ENCODE assay signal across 11 cellular contexts in genomic region chr19:589693-590395, GRCh38. TPM values are rescaled to one million over a fixed set of nuclear protein-coding genes. Genes with fewer than 3 reads are reported as not detected.
A peak's percentile ranks its signal among the peaks of the same experiment; 100 is the strongest.
DNase-seq lines count a peak whose midpoint lies in the region; ATAC-seq and TF ChIP-seq lines count a peak whose summit lies in the region.
"Had no signal": no experiment of that assay in that cellular context is flagged by ENCODE, and none has a peak within 500 bp of the region (broad histone marks: within the 10 kb centered on the region; RNA-seq: fewer than 3 reads in every experiment).

TSS of gene HCN2 (plus strand) at chr19:589881. CDS start at chr19:589946, 65 bp downstream.

- H3K9me3 Mint-ChIP-seq in endothelial cell (ENCODE audit: unreplicated experiment): no peaks in the 10 kb centered on the region

- CTCF ChIA-PET in Panc1 (lab: Charles Lee): no interaction called here

- H3K36me3 ChIP-seq in Panc1 (ENCODE audit: control insufficient read depth, insufficient read depth, low read length) (no peaks in the 10 kb centered on the region), prostate gland (no peaks in the 10 kb centered on the region)
- H3K36me3 ChIP-seq: gastrocnemius medialis had no signal

- in situ Hi-C loops in Panc1 (cut with HindIII; ENCODE audit: low pct_unique_long_range_greater_than_20kb, low sequenced_read_pairs) (no loop called here), G401 (cut with HindIII; ENCODE audit: low sequenced_read_pairs) (no loop called here)

- H3K27me3 Mint-ChIP-seq in endothelial cell (ENCODE audit: unreplicated experiment): peaks cover 16% of the 10 kb centered on the region

- DNase-seq in GM03348 (ENCODE audit: low spot score): peak; percentile 70
- no peak for DNase-seq in Panc1 (ENCODE audit: low read depth, low spot score)
- DNase-seq in endothelial cell (ENCODE audit: low spot score): no peak
- no peak for DNase-seq in prostate gland (ENCODE audit: low spot score)
- DNase-seq in G401 (ENCODE audit: low spot score): no peak
- DNase-seq in ureter (ENCODE audit: low spot score): no peak
- DNase-seq: activated gamma-delta T cell, gastrocnemius medialis had no signal

- H3K4me1 ChIP-seq in Panc1 (ENCODE audit: control insufficient read depth, insufficient read depth, low read length): peaks cover 20% of the 10 kb centered on the region
- H3K4me1 ChIP-seq in prostate gland (replicated peaks): peaks cover 5% of the 10 kb centered on the region
- H3K4me1 ChIP-seq: gastrocnemius medialis had no signal

- H3K9me3 ChIP-seq in Panc1 (ENCODE audit: control insufficient read depth, insufficient read depth, low read depth, low read length) (no peaks in the 10 kb centered on the region), prostate gland (no peaks in the 10 kb centered on the region)
- H3K9me3 ChIP-seq: gastrocnemius medialis had no signal

- TF ChIP-seq POLR2A in prostate gland (IDR thresholded peaks at IDR 0.05): no peak

- intact Hi-C loops in Panc1 (cut with micrococcal nuclease; ENCODE audit: unreplicated experiment): no loop called here
- intact Hi-C loops in prostate gland (cut with DNase I): no loop called here

- no peak for TF ChIP-seq CTCF in Panc1 (IDR thresholded peaks at IDR 0.05)
- TF ChIP-seq CTCF in endothelial cell (IDR thresholded peaks at IDR 0.05; ENCODE audit: unreplicated experiment): no peak
- TF ChIP-seq CTCF in prostate gland (IDR thresholded peaks at IDR 0.05): no peak

- POLR2A ChIA-PET in Panc1 (lab: Charles Lee): no interaction called here

- under 1% methylated on average over 48 of the region's 132 CpGs for WGBS in prostate gland

- peak within 1 kb of the TSS; percentile 59 for H3K4me3 Mint-ChIP-seq in endothelial cell (ENCODE audit: unreplicated experiment)

- BruUV-seq in Panc1 (replicated peaks; lab: Mats Ljungman, UMichigan): no TSS peak

- H3K27ac ChIP-seq in Panc1 (ENCODE audit: low read length) (no peak within 1 kb of the TSS), prostate gland (no peak within 1 kb of the TSS)
- H3K27ac ChIP-seq: gastrocnemius medialis had no signal

- no peaks in the 10 kb centered on the region for H3K27me3 ChIP-seq in Panc1 (ENCODE audit: control insufficient read depth, insufficient read depth, low read length)
- peaks cover 9% of the 10 kb centered on the region for H3K27me3 ChIP-seq in prostate gland (replicated peaks; ENCODE audit: insufficient read depth)

- no peaks in the 10 kb centered on the region for H3K36me3 Mint-ChIP-seq in endothelial cell (ENCODE audit: low read depth, unreplicated experiment)

- no peak within 1 kb of the TSS for H3K27ac Mint-ChIP-seq in endothelial cell (ENCODE audit: unreplicated experiment)

- ATAC-seq in Panc1 (0 out of 2 replicates have a peak, but pooled peaks have one; percentile 0), GM18870 (IDR thresholded peaks at IDR 0.05; ENCODE audit: unreplicated experiment) (no peak)
- ATAC-seq: gastrocnemius medialis had no signal

- no peaks in the 10 kb centered on the region for H3K4me1 Mint-ChIP-seq in endothelial cell (ENCODE audit: unreplicated experiment)

- H3K4me3 ChIP-seq in Panc1 (ENCODE audit: low read depth in 2 of 2, low read length in 2 of 2) (peak within 1 kb of the TSS; percentile 31 to 38), prostate gland (peak within 1 kb of the TSS; percentile 5 to 21)
- H3K4me3 ChIP-seq: gastrocnemius medialis had no signal

RNA-seq across cellular contexts. Expression of gene HCN2, which starts in this region (rescaled TPM):
- total RNA-seq in Panc1 (2021; ENCODE audit: unreplicated experiment) (15.1 TPM), endothelial cell (ENCODE audit: unreplicated experiment) (0.28 TPM), prostate gland (1 to 10 TPM in 1 of 2 donors, under 1 TPM in 1; 0.14 to 8.5 TPM), ureter (not detected)
- 22.3 TPM for polyA plus RNA-seq in Panc1 (2012; ENCODE audit: insufficient read length)
- total RNA-seq in G401 (2014; rRNA removed; shearing (Covaris generic)): 6.0 and 6.7 TPM in 2 replicates
- total RNA-seq: skeletal muscle tissue, subcutaneous adipose tissue had no signal
